In genomic region chr6:155162682-155163081, GRCh38 we compare ENCODE assay signal across 19 cellular contexts.
"Had no signal": no experiment of that assay in that cellular context is flagged by ENCODE, and none has a peak within 500 bp of the region (broad histone marks: within the 10 kb centered on the region; RNA-seq: fewer than 3 reads in every experiment).

No MANE protein-coding gene starts in this region.

- H3K27ac Mint-ChIP-seq: activated CD4-positive, alpha-beta T cell treated with anti-CD3 and anti-CD28 coated beads, Interleukin-2, amount 10 ng/mL, durations not matched to agents 24 days and 14 days; memory B cell; neural progenitor cell; T-cell had no signal

- H2AFZ ChIP-seq: neural progenitor cell had no signal

- H3K36me3 Mint-ChIP-seq: memory B cell, T-cell, type B pancreatic cell had no signal

- ATAC-seq: gastrocnemius medialis; heart right ventricle; stimulated activated naive CD8-positive, alpha-beta T cell treated with anti-CD3 and anti-CD28 coated beads, Interleukin-15, Interleukin-2, amounts not matched to agents 100 U/mL and 50 U/mL, for 24 hours; T-cell had no signal

- H3K27me3 ChIP-seq: breast epithelium, esophagus muscularis mucosa, gastrocnemius medialis, heart right ventricle, neural progenitor cell, ovary, suprapubic skin had no signal

- H3K4me3 Mint-ChIP-seq: activated CD4-positive, alpha-beta T cell treated with anti-CD3 and anti-CD28 coated beads, Interleukin-2, amount 10 ng/mL, durations not matched to agents 24 days and 14 days; activated naive CD8-positive, alpha-beta T cell; memory B cell; neural progenitor cell; T-cell; type B pancreatic cell had no signal

- H3K4me1 ChIP-seq: breast epithelium, neural progenitor cell had no signal

- H3K9me3 ChIP-seq: breast epithelium, esophagus muscularis mucosa, gastrocnemius medialis, heart right ventricle, left ventricle myocardium inferior, ovary, suprapubic skin had no signal

- H3K9me3 Mint-ChIP-seq: type B pancreatic cell had no signal

- H3K27me3 Mint-ChIP-seq: activated CD4-positive, alpha-beta T cell treated with anti-CD3 and anti-CD28 coated beads, Interleukin-2, amount 10 ng/mL, durations not matched to agents 24 days and 14 days; memory B cell; T-cell; type B pancreatic cell had no signal

- H3K4me3 ChIP-seq: breast epithelium, esophagus muscularis mucosa, gastrocnemius medialis, heart right ventricle, left ventricle myocardium inferior, neural progenitor cell, ovary, suprapubic skin had no signal

- DNase-seq: activated effector memory CD4-positive, alpha-beta T cell treated with anti-CD3 and anti-CD28 coated beads, Interleukin-2, amount 50 U/mL, for 16 hours; gastrocnemius medialis; heart right ventricle; islet precursor cell; left ventricle myocardium inferior; ovary; stimulated activated CD4-positive, alpha-beta T cell treated with anti-CD3 and anti-CD28 coated beads, Interleukin-2, amount 100 ng/mL, for 48 hours; stimulated activated CD8-positive, alpha-beta memory T cell treated with anti-CD3 and anti-CD28 coated beads, Interleukin-4, amount 100 ng/mL, for 48 hours; stimulated activated naive CD8-positive, alpha-beta T cell treated with anti-CD3 and anti-CD28 coated beads, Interleukin-15, Interleukin-2, amounts not matched to agents 100 U/mL and 50 U/mL, for 24 hours; T-cell had no signal

- H3K4me2 ChIP-seq: neural progenitor cell had no signal

- H3K4me1 Mint-ChIP-seq: T-cell had no signal

- FAIRE-seq: endometrium had no signal

- H3K27ac ChIP-seq: breast epithelium, esophagus muscularis mucosa, gastrocnemius medialis, heart right ventricle, left ventricle myocardium inferior, neural progenitor cell, ovary, suprapubic skin had no signal

- H3K36me3 ChIP-seq: breast epithelium, gastrocnemius medialis, left ventricle myocardium inferior, neural progenitor cell, ovary, suprapubic skin had no signal
